21 cellular contexts compared by ENCODE assay signal in genomic region chr3:23489338-23490158, GRCh38.
A peak's percentile ranks its signal among the peaks of the same experiment; 100 is the strongest.
DNase-seq lines count a peak whose midpoint lies in the region; ATAC-seq and TF ChIP-seq lines count a peak whose summit lies in the region.
"Had no signal": no experiment of that assay in that cellular context is flagged by ENCODE, and none has a peak within 500 bp of the region (broad histone marks: within the 10 kb centered on the region; RNA-seq: fewer than 3 reads in every experiment).

No MANE protein-coding gene starts in this region.

- H3K9me3 ChIP-seq in cardiac muscle cell (ENCODE audit: low read depth) (no peaks in the 10 kb centered on the region), heart left ventricle (peaks cover 0 to 11% (median 1%) of the 10 kb centered on the region in 12 donors), ascending aorta (peaks cover 0 to 5% of the 10 kb centered on the region in 2 donors)
- H3K9me3 ChIP-seq: psoas muscle had no signal

- H3K27ac ChIP-seq in cardiac muscle cell: peak overlapping the region; percentile 86
- H3K27ac ChIP-seq in heart left ventricle: peak overlapping the region in 3 of 12 donors; percentile 14 to 44 (median 25)
- no peak overlapping the region for H3K27ac ChIP-seq in ascending aorta
- H3K27ac ChIP-seq: coronary artery, epithelial cell of prostate, psoas muscle had no signal

- H3K36me3 ChIP-seq in cardiac muscle cell (no peaks in the 10 kb centered on the region), heart left ventricle (no peaks in the 10 kb centered on the region), ascending aorta (no peaks in the 10 kb centered on the region)

- H3K4me1 ChIP-seq in cardiac muscle cell (ENCODE audit: low read depth) (peaks cover 28% of the 10 kb centered on the region), heart left ventricle (peaks cover 0 to 47% (median 11%) of the 10 kb centered on the region in 12 donors), ascending aorta (no peaks in the 10 kb centered on the region)

- POLR2A ChIA-PET in WTC11 (lab: Charles Lee): interaction anchor here (0.6 kb wide), 1 partner anchor 48 kb away, joined by 5 read pairs; no protein-coding TSS in a partner anchor

- no peak overlapping the region for H3K4me3 ChIP-seq in cardiac muscle cell
- no peak overlapping the region for H3K4me3 ChIP-seq in heart left ventricle
- no peak overlapping the region for H3K4me3 ChIP-seq in ascending aorta
- H3K4me3 ChIP-seq: coronary artery, psoas muscle had no signal

- CTCF ChIA-PET in WTC11 (lab: Charles Lee): no interaction called here

- peak in 1 of 2 donors; percentile 11 for DNase-seq in cardiac muscle cell (ENCODE audit: low read depth in 1 of 2, low spot score in 1 of 2)
- no peak for DNase-seq in heart left ventricle
- no peak for DNase-seq in WTC11 (ENCODE audit: low spot score)
- DNase-seq in kidney glomerular epithelial cell (lab: John Stamatoyannopoulos, UW): peak; percentile 1
- no peak for DNase-seq in ascending aorta (ENCODE audit: low spot score in 2 of 2)
- DNase-seq in pons (ENCODE audit: low spot score): no peak
- no peak for DNase-seq in NCI-H2196 treated with DMSO at 0.1 percent for 48 hours (lab: John Stamatoyannopoulos, UW; ENCODE audit: unreplicated experiment)
- DNase-seq: aorta; CD4-positive, alpha-beta T cell; immature natural killer cell; naive thymus-derived CD8-positive, alpha-beta T cell; NCI-H187 treated with DMSO at 0.1 percent for 48 hours; NCI-H510A treated with DMSO at 0.1 percent for 48 hours; psoas muscle; SIG-M5 had no signal

- H3K4me3 Mint-ChIP-seq in WTC11: no peak overlapping the region
- H3K4me3 Mint-ChIP-seq: CD4-positive, alpha-beta T cell; immature natural killer cell; naive thymus-derived CD8-positive, alpha-beta T cell; stimulated activated effector memory CD8-positive, alpha-beta T cell treated with anti-CD3 and anti-CD28 coated beads, Interleukin-12 subunit alpha, Interleukin-12 subunit beta, amount 100 ng/mL, for 72 hours; T-helper 2 cell treated with Interferon-gamma antibody and Interleukin-4, amounts not matched to agents 5 μg/mL and 100 μg/mL, for 36 hours had no signal

- no peak for TF ChIP-seq POLR2A in heart left ventricle (IDR thresholded peaks at IDR 0.05)

- peaks cover 17% of the 10 kb centered on the region for H3K4me1 Mint-ChIP-seq in WTC11
- H3K4me1 Mint-ChIP-seq: immature natural killer cell; stimulated activated effector memory CD8-positive, alpha-beta T cell treated with anti-CD3 and anti-CD28 coated beads, Interleukin-12 subunit alpha, Interleukin-12 subunit beta, amount 100 ng/mL, for 72 hours had no signal

- H3K36me3 Mint-ChIP-seq in WTC11: peaks cover 19% of the 10 kb centered on the region
- H3K36me3 Mint-ChIP-seq: immature natural killer cell; stimulated activated effector memory CD8-positive, alpha-beta T cell treated with anti-CD3 and anti-CD28 coated beads, Interleukin-12 subunit alpha, Interleukin-12 subunit beta, amount 100 ng/mL, for 72 hours had no signal

- ATAC-seq in heart left ventricle (no peak), WTC11 (peak; percentile 68), GM21737 (IDR thresholded peaks at IDR 0.05; ENCODE audit: unreplicated experiment) (no peak)
- ATAC-seq: HCT116; naive thymus-derived CD8-positive, alpha-beta T cell; psoas muscle; stimulated activated effector memory CD8-positive, alpha-beta T cell treated with anti-CD3 and anti-CD28 coated beads, Interleukin-12 subunit alpha, Interleukin-12 subunit beta, amount 100 ng/mL, for 72 hours had no signal

- intact Hi-C loops in heart left ventricle (cut with DNase I): no loop called here
- intact Hi-C loops in ascending aorta (cut with DNase I): no loop called here

- 91 to 96% (median 94%) methylated on average over 7 of the region's 7 CpGs for WGBS in heart left ventricle, 4 donors

- TF ChIP-seq CTCF in cardiac muscle cell (IDR thresholded peaks at IDR 0.05; ENCODE audit: low read depth, low read length): no peak
- TF ChIP-seq CTCF in heart left ventricle (IDR thresholded peaks at IDR 0.05): no peak
- no peak for TF ChIP-seq CTCF in WTC11 (IDR thresholded peaks at IDR 0.05)
- no peak for TF ChIP-seq CTCF in ascending aorta (IDR thresholded peaks at IDR 0.05)

- H3K9me3 Mint-ChIP-seq in WTC11: peaks cover 13% of the 10 kb centered on the region
- H3K9me3 Mint-ChIP-seq: CD4-positive, alpha-beta T cell; stimulated activated effector memory CD8-positive, alpha-beta T cell treated with anti-CD3 and anti-CD28 coated beads, Interleukin-12 subunit alpha, Interleukin-12 subunit beta, amount 100 ng/mL, for 72 hours had no signal

- no peaks in the 10 kb centered on the region for H3K27me3 Mint-ChIP-seq in WTC11 (ENCODE audit: low read depth)
- H3K27me3 Mint-ChIP-seq: CD4-positive, alpha-beta T cell; naive thymus-derived CD8-positive, alpha-beta T cell had no signal

- H3K27ac Mint-ChIP-seq in WTC11: peak overlapping the region; percentile 17
- H3K27ac Mint-ChIP-seq: CD4-positive, alpha-beta T cell; immature natural killer cell; naive thymus-derived CD8-positive, alpha-beta T cell; stimulated activated effector memory CD8-positive, alpha-beta T cell treated with anti-CD3 and anti-CD28 coated beads, Interleukin-12 subunit alpha, Interleukin-12 subunit beta, amount 100 ng/mL, for 72 hours; T-helper 2 cell treated with Interferon-gamma antibody and Interleukin-4, amounts not matched to agents 5 μg/mL and 100 μg/mL, for 36 hours had no signal

- no peaks in the 10 kb centered on the region for H3K27me3 ChIP-seq in cardiac muscle cell
- no peaks in the 10 kb centered on the region for H3K27me3 ChIP-seq in heart left ventricle
- no peaks in the 10 kb centered on the region for H3K27me3 ChIP-seq in ascending aorta

TF ChIP-seq in WTC11, 78 proteins besides CTCF, POLR2A, EP300 and RAD21 (continues in another document):
- TF ChIP-seq KAT7 (CRISPR knock-in tag; IDR thresholded peaks at IDR 0.05; ENCODE audit: borderline replicate concordance): no peak
- TF ChIP-seq MYBL2 (CRISPR knock-in tag; IDR thresholded peaks at IDR 0.05): no peak
- TF ChIP-seq PRDM15 (CRISPR knock-in tag; IDR thresholded peaks at IDR 0.05): no peak
- no peak for TF ChIP-seq TEAD1 (CRISPR knock-in tag; IDR thresholded peaks at IDR 0.05)
- TF ChIP-seq HMGA2 (CRISPR knock-in tag; IDR thresholded peaks at IDR 0.05): no peak
- no peak for TF ChIP-seq SOX15 (CRISPR knock-in tag; IDR thresholded peaks at IDR 0.05)
- no peak for TF ChIP-seq FOXJ3 (CRISPR knock-in tag; IDR thresholded peaks at IDR 0.05; ENCODE audit: borderline replicate concordance)
- TF ChIP-seq ESRRA (CRISPR knock-in tag; IDR thresholded peaks at IDR 0.05; ENCODE audit: borderline replicate concordance): no peak
- no peak for TF ChIP-seq JUN (CRISPR knock-in tag; IDR thresholded peaks at IDR 0.05)
- no peak for TF ChIP-seq ZMAT4 (CRISPR knock-in tag; IDR thresholded peaks at IDR 0.05)
- no peak for TF ChIP-seq CBFB (CRISPR knock-in tag; IDR thresholded peaks at IDR 0.05; ENCODE audit: low read depth)
- no peak for TF ChIP-seq ZNF512 (CRISPR knock-in tag; IDR thresholded peaks at IDR 0.05; ENCODE audit: borderline replicate concordance)
